Comparison of ENCODE assay signal across 8 cellular contexts in the genomic region with DNA sequence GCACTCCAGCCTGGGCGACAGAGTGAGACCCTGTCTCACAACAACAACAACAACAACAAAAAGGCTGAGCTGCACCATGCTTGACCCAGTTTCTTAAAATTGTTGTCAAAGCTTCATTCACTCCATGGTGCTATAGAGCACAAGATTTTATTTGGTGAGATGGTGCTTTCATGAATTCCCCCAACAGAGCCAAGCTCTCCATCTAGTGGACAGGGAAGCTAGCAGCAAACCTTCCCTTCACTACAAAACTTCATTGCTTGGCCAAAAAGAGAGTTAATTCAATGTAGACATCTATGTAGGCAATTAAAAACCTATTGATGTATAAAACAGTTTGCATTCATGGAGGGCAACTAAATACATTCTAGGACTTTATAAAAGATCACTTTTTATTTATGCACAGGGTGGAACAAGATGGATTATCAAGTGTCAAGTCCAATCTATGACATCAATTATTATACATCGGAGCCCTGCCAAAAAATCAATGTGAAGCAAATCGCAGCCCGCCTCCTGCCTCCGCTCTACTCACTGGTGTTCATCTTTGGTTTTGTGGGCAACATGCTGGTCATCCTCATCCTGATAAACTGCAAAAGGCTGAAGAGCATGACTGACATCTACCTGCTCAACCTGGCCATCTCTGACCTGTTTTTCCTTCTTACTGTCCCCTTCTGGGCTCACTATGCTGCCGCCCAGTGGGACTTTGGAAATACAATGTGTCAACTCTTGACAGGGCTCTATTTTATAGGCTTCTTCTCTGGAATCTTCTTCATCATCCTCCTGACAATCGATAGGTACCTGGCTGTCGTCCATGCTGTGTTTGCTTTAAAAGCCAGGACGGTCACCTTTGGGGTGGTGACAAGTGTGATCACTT. TPM values are rescaled to one million over a fixed set of nuclear protein-coding genes. Genes with fewer than 3 reads are reported as not detected.
DNase-seq lines count a peak whose midpoint lies in the region; ATAC-seq, FAIRE-seq and TF ChIP-seq lines count a peak whose summit lies in the region.

No MANE protein-coding gene starts in this region.

- no peak overlapping the region for H2BK5ac ChIP-seq in mesenchymal stem cell (ENCODE audit: low read depth, low read length, poor library complexity, severe bottlenecking)

- H3K9me3 ChIP-seq in astrocyte (ENCODE audit: insufficient read depth, low read depth, low read length) = no peaks in the 10 kb centered on the region
- H3K9me3 ChIP-seq in mesenchymal stem cell (ENCODE audit: control insufficient read depth, low read length) = no peaks in the 10 kb centered on the region

- H2BK15ac ChIP-seq in mesenchymal stem cell (ENCODE audit: low read depth, poor library complexity, severe bottlenecking) = no peak overlapping the region

- H4K20me1 ChIP-seq in astrocyte (ENCODE audit: insufficient read depth, low read length) = no peaks in the 10 kb centered on the region

- H2AK5ac ChIP-seq in mesenchymal stem cell (ENCODE audit: low read length, severe bottlenecking) = no peak overlapping the region

- no peaks in the 10 kb centered on the region for H3K79me2 ChIP-seq in astrocyte (ENCODE audit: insufficient read depth, low read length)

- no peak overlapping the region for H2BK120ac ChIP-seq in mesenchymal stem cell (ENCODE audit: low read depth, low read length)

- H3K4me1 ChIP-seq in astrocyte (ENCODE audit: insufficient read depth, low read length) (no peaks in the 10 kb centered on the region), mesenchymal stem cell (ENCODE audit: control insufficient read depth, insufficient read depth, low read depth, low read length) (no peaks in the 10 kb centered on the region)

- no peak overlapping the region for H3K23ac ChIP-seq in mesenchymal stem cell (ENCODE audit: low read length in 2 of 2)

- H3K36me3 ChIP-seq in astrocyte (ENCODE audit: insufficient read depth, low read length) = no peaks in the 10 kb centered on the region
- no peaks in the 10 kb centered on the region for H3K36me3 ChIP-seq in mesenchymal stem cell (ENCODE audit: control insufficient read depth in 1 of 2, insufficient read depth in 2 of 2, low read depth in 1 of 2, low read length in 2 of 2)

- WGBS in mesenchymal stem cell = 90% methylated on average over 8 of the region's 9 CpGs

- no peak overlapping the region for H3K18ac ChIP-seq in mesenchymal stem cell (ENCODE audit: low read depth in 1 of 2, low read length in 2 of 2)

- H2AFZ ChIP-seq in astrocyte (ENCODE audit: low read depth, low read length) (no peak overlapping the region), mesenchymal stem cell (ENCODE audit: low read depth, low read length) (no peak overlapping the region)

- no peak overlapping the region for H4K91ac ChIP-seq in mesenchymal stem cell (ENCODE audit: low read length)

- H3K27me3 Mint-ChIP-seq in astrocyte (ENCODE audit: low read depth, unreplicated experiment) = peaks cover 37% of the 10 kb centered on the region

- in situ Hi-C loops in KBM-7 (cut with MboI; ENCODE audit: low pct_unique_long_range_greater_than_20kb, low sequenced_read_pairs) = loop anchor here (10.0 kb wide), 2 partner anchors 158 to 288 kb away; no protein-coding TSS in a partner anchor

- no peaks in the 10 kb centered on the region for H3K79me1 ChIP-seq in mesenchymal stem cell (replicated peaks; ENCODE audit: low read length, poor library complexity, severe bottlenecking)

- H3K4me1 Mint-ChIP-seq in astrocyte (ENCODE audit: low read depth, unreplicated experiment) = peaks cover 7% of the 10 kb centered on the region

- ATAC-seq in HG02884 (IDR thresholded peaks at IDR 0.05; ENCODE audit: unreplicated experiment) (no peak), HG03342 (IDR thresholded peaks at IDR 0.05; ENCODE audit: unreplicated experiment) (no peak), GM21717 (IDR thresholded peaks at IDR 0.05; ENCODE audit: unreplicated experiment) (no peak)

- no peak overlapping the region for H3K27ac ChIP-seq in astrocyte (ENCODE audit: low read depth, low read length)
- no peak overlapping the region for H3K27ac ChIP-seq in mesenchymal stem cell (ENCODE audit: low read length, poor library complexity, severe bottlenecking)

- H3K14ac ChIP-seq in mesenchymal stem cell (ENCODE audit: low read length in 2 of 2) = no peak overlapping the region

- H3K4me3 ChIP-seq in astrocyte (ENCODE audit: insufficient read depth, low read depth, low read length) (no peak overlapping the region), mesenchymal stem cell (ENCODE audit: insufficient read depth in 1 of 2, low read depth in 1 of 2, low read length in 2 of 2) (no peak overlapping the region)

- no peak for FAIRE-seq in astrocyte (lab: Jason Lieb, UNC)

- no peak overlapping the region for H3K27ac Mint-ChIP-seq in astrocyte (ENCODE audit: unreplicated experiment)

- peak; percentile 52 for TF ChIP-seq CTCF in astrocyte (IDR thresholded peaks at IDR 0.05; ENCODE audit: insufficient read depth, low read depth, low read length)

- H2BK12ac ChIP-seq in mesenchymal stem cell (ENCODE audit: low read length in 2 of 2) = no peak overlapping the region

- no peak overlapping the region for H3K4me3 Mint-ChIP-seq in astrocyte (ENCODE audit: unreplicated experiment)

- no peak overlapping the region for H3K9ac ChIP-seq in astrocyte (ENCODE audit: low read length)
- H3K9ac ChIP-seq in mesenchymal stem cell (ENCODE audit: low read length) = no peak overlapping the region

- DNase-seq in EL (peak; percentile 36), KBM-7 (peak; percentile 61), astrocyte (ENCODE audit: low read depth) (no peak), mesenchymal stem cell (peak; percentile 29)
- no peak for DNase-seq in activated CD4-positive, CD25-positive, alpha-beta regulatory T cell (lab: John Stamatoyannopoulos, UW)

- H4K8ac ChIP-seq in mesenchymal stem cell (ENCODE audit: low read length) = no peak overlapping the region

- H3K4me2 ChIP-seq in astrocyte (ENCODE audit: low read length) (no peak overlapping the region), mesenchymal stem cell (ENCODE audit: low read length, poor library complexity, severe bottlenecking) (no peak overlapping the region)

- no peaks in the 10 kb centered on the region for H3K9me3 Mint-ChIP-seq in astrocyte (ENCODE audit: unreplicated experiment)

- no peak overlapping the region for H3K4ac ChIP-seq in mesenchymal stem cell (ENCODE audit: low read depth in 1 of 2, low read length in 2 of 2)

- H3K27me3 ChIP-seq in astrocyte (ENCODE audit: insufficient read depth, low read length) = peaks cover 68% of the 10 kb centered on the region
- peaks cover 30 to 40% of the 10 kb centered on the region in 2 experiments for H3K27me3 ChIP-seq in mesenchymal stem cell (ENCODE audit: control insufficient read depth in 1 of 2, insufficient read depth in 1 of 2, low read length in 2 of 2)

- no peaks in the 10 kb centered on the region for H3K36me3 Mint-ChIP-seq in astrocyte (ENCODE audit: low read depth, unreplicated experiment)

RNA-seq across cellular contexts. Expression of a gene that starts 2.0 kb away (rescaled TPM):
- total RNA-seq in astrocyte = not detected in 2 replicates
- polyA plus RNA-seq in mesenchymal stem cell (2013, experiment 1 of 2) = not detected
- not detected for polyA plus RNA-seq in mesenchymal stem cell (2013, experiment 2 of 2)

RNA-seq across cellular contexts. Expression of a gene that starts 18.8 kb away (rescaled TPM):
- not detected in 2 replicates for total RNA-seq in astrocyte
- polyA plus RNA-seq in mesenchymal stem cell (2013, experiment 1 of 2) = not detected
- not detected for polyA plus RNA-seq in mesenchymal stem cell (2013, experiment 2 of 2)

RNA-seq across cellular contexts. Expression of a gene that starts 34.3 kb away (rescaled TPM):
- 0.17 TPM in 1 of 2 replicates, not detected in the other for total RNA-seq in astrocyte
- 0.08 TPM for polyA plus RNA-seq in mesenchymal stem cell (2013, experiment 1 of 2)
- polyA plus RNA-seq in mesenchymal stem cell (2013, experiment 2 of 2) = 0.08 TPM

Comparison
In these comparisons a context has a peak if more than half of its experiments do, and no peak if none do; other contexts are left out.
1. DNase-seq: peak in EL (single experiment), KBM-7 (single experiment) and mesenchymal stem cell (single experiment); none in astrocyte (single experiment) and activated CD4-positive, CD25-positive, alpha-beta regulatory T cell (0 of 4).